23 cellular contexts compared by ENCODE assay signal in genomic region chr7:142933092-142933475, GRCh38. TPM values are rescaled to one million over a fixed set of nuclear protein-coding genes. Genes with fewer than 3 reads are reported as not detected.
"Had no signal": no experiment of that assay in that cellular context is flagged by ENCODE, and none has a peak within 500 bp of the region (broad histone marks: within the 10 kb centered on the region; RNA-seq: fewer than 3 reads in every experiment).

No MANE protein-coding gene starts in this region.

- DNase-seq: Karpas-422, KG1, MM.1S, NCI-H1092 treated with DMSO at 0.1 percent for 48 hours, NCI-H1436, NCI-H187, NCI-H2029, NCI-H2081 treated with DMSO at 0.1 percent for 48 hours, NCI-H2171, NCI-H226, NCI-H446, NCI-H510A, NCI-H524 treated with DMSO at 0.1 percent for 48 hours, NCI-H69, NCI-H774, PC-3, SHP77 treated with DMSO at 0.1 percent for 48 hours, SJCRH30, T-helper 1 cell had no signal

- H3K36me3 ChIP-seq: SJCRH30 had no signal

- H3K4me3 ChIP-seq: SJCRH30 had no signal

- FAIRE-seq: HTR-8/SVneo had no signal

- H3K27ac ChIP-seq: HL-60, RWPE1, SJCRH30 had no signal

- H3K9me3 ChIP-seq: SJCRH30 had no signal

- H3K4me1 ChIP-seq: SJCRH30 had no signal

RNA-seq across cellular contexts. Expression of gene TRPV5, which starts 0.5 kb away (rescaled TPM):
- total RNA-seq: M059J, PC-3, SJCRH30 had no signal

RNA-seq across cellular contexts. Expression of gene LLCFC1, which starts 6.2 kb away (rescaled TPM):
- total RNA-seq: M059J, PC-3, SJCRH30 had no signal

RNA-seq across cellular contexts. Expression of gene KEL, which starts 29.1 kb away (rescaled TPM):
- total RNA-seq: M059J had no signal

RNA-seq across cellular contexts. Expression of gene TRPV6, which starts 47.5 kb away (rescaled TPM):
- total RNA-seq: M059J, SJCRH30 had no signal
